In genomic region chr4:26361287-26361686, GRCh38 we compare ENCODE assay signal across 1 cellular context.
TF ChIP-seq lines count a peak whose summit lies in the region.

No MANE protein-coding gene starts in this region.

TF ChIP-seq in WTC11, 78 proteins besides CTCF, POLR2A, EP300 and RAD21 (continued from another document):
- TF ChIP-seq ZNF532 (CRISPR knock-in tag; IDR thresholded peaks at IDR 0.05; ENCODE audit: borderline replicate concordance) (no peak), MLX (CRISPR knock-in tag; IDR thresholded peaks at IDR 0.05) (no peak), E2F4 (CRISPR knock-in tag; IDR thresholded peaks at IDR 0.05; ENCODE audit: borderline replicate concordance, low read depth) (no peak), ATF1 (CRISPR knock-in tag; IDR thresholded peaks at IDR 0.05) (no peak), JAZF1 (CRISPR knock-in tag; IDR thresholded peaks at IDR 0.05) (no peak), SP1 (CRISPR knock-in tag; conservative IDR thresholded peaks at IDR 0.05) (no peak), AFF4 (CRISPR knock-in tag; IDR thresholded peaks at IDR 0.05; ENCODE audit: borderline replicate concordance) (no peak), ZNF317 (CRISPR knock-in tag; IDR thresholded peaks at IDR 0.05; ENCODE audit: borderline replicate concordance, low read depth) (no peak), SMAD4 (CRISPR knock-in tag; IDR thresholded peaks at IDR 0.05) (no peak), FOXP1 (CRISPR knock-in tag; IDR thresholded peaks at IDR 0.05; ENCODE audit: borderline replicate concordance) (no peak)
- TF ChIP-seq, protein P1, sequence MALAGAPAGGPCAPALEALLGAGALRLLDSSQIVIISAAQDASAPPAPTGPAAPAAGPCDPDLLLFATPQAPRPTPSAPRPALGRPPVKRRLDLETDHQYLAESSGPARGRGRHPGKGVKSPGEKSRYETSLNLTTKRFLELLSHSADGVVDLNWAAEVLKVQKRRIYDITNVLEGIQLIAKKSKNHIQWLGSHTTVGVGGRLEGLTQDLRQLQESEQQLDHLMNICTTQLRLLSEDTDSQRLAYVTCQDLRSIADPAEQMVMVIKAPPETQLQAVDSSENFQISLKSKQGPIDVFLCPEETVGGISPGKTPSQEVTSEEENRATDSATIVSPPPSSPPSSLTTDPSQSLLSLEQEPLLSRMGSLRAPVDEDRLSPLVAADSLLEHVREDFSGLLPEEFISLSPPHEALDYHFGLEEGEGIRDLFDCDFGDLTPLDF (CRISPR knock-in tag; IDR thresholded peaks at IDR 0.05), result no peak
- TF ChIP-seq, protein P2, sequence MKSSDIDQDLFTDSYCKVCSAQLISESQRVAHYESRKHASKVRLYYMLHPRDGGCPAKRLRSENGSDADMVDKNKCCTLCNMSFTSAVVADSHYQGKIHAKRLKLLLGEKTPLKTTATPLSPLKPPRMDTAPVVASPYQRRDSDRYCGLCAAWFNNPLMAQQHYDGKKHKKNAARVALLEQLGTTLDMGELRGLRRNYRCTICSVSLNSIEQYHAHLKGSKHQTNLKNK (CRISPR knock-in tag; IDR thresholded peaks at IDR 0.05), result no peak
TF ChIP-seq in WTC11: peak in this region for 0.
